ENCODE assay signal across 8 cellular contexts in genomic region chr15:67521770-67522568, GRCh38. TPM values are rescaled to one million over a fixed set of nuclear protein-coding genes. Genes with fewer than 3 reads are reported as not detected.
DNase-seq lines count a peak whose midpoint lies in the region; ATAC-seq and TF ChIP-seq lines count a peak whose summit lies in the region.

No MANE protein-coding gene starts in this region.

- H2AK5ac ChIP-seq in trophoblast cell (ENCODE audit: low read length): no peak overlapping the region

- peak overlapping the region; percentile 63 for H4K12ac ChIP-seq in trophoblast cell (ENCODE audit: low read depth, low read length)

- no peak overlapping the region for H3K23ac ChIP-seq in trophoblast cell (ENCODE audit: low read length)

- peak overlapping the region; percentile 99 for H4K8ac ChIP-seq in trophoblast cell (ENCODE audit: low read depth, low read length)

- peak overlapping the region; percentile 72 for H3K9ac ChIP-seq in trophoblast cell (ENCODE audit: low read length)

- H3K27me3 Mint-ChIP-seq in activated CD8-positive, alpha-beta T cell treated with anti-CD3 and anti-CD28 coated beads for 36 hours: no peaks in the 10 kb centered on the region
- peaks cover 2% of the 10 kb centered on the region for H3K27me3 Mint-ChIP-seq in glutamatergic neuron (ENCODE audit: unreplicated experiment)

- DNase-seq in G401 (ENCODE audit: low spot score): peak; percentile 79
- no peak for DNase-seq in activated CD8-positive, alpha-beta T cell treated with anti-CD3 and anti-CD28 coated beads for 36 hours
- DNase-seq in glutamatergic neuron: no peak
- peak; percentile 3 to 49 for DNase-seq in trophoblast cell
- DNase-seq in NCI-H1436 (lab: John Stamatoyannopoulos, UW): no peak

- peaks cover 0 to 3% of the 10 kb centered on the region in 2 experiments for H3K4me1 ChIP-seq in trophoblast cell (ENCODE audit: control insufficient read depth in 1 of 2, insufficient read depth in 2 of 2, low read length in 2 of 2)

- WGBS in trophoblast cell (ENCODE audit: extremely low coverage, insufficient coverage, insufficient read length): no CpG with 5 or more reads among the region's 23 CpGs

- H3K36me3 ChIP-seq in trophoblast cell (ENCODE audit: control insufficient read depth in 1 of 2, insufficient read depth in 2 of 2, low read length in 2 of 2): no peaks in the 10 kb centered on the region

- peak overlapping the region; percentile 96 for H3K4me3 Mint-ChIP-seq in activated CD8-positive, alpha-beta T cell treated with anti-CD3 and anti-CD28 coated beads for 36 hours
- peak overlapping the region; percentile 88 for H3K4me3 Mint-ChIP-seq in glutamatergic neuron (ENCODE audit: unreplicated experiment)

- peak overlapping the region; percentile 68 for H3K4me2 ChIP-seq in trophoblast cell (ENCODE audit: low read length)

- TF ChIP-seq EP300 in Ishikawa (IDR thresholded peaks at IDR 0.05; ENCODE audit: borderline replicate concordance): no peak

- H3K79me2 ChIP-seq in trophoblast cell (ENCODE audit: control insufficient read depth, insufficient read depth, low read length, poor library complexity): peaks cover 7% of the 10 kb centered on the region

- peaks cover 6% of the 10 kb centered on the region for H3K36me3 Mint-ChIP-seq in activated CD8-positive, alpha-beta T cell treated with anti-CD3 and anti-CD28 coated beads for 36 hours (ENCODE audit: low read depth)
- H3K36me3 Mint-ChIP-seq in glutamatergic neuron (ENCODE audit: unreplicated experiment): no peaks in the 10 kb centered on the region

- no peak overlapping the region for H2BK12ac ChIP-seq in trophoblast cell (ENCODE audit: low read length)

- intact Hi-C loops in activated CD8-positive, alpha-beta T cell treated with anti-CD3 and anti-CD28 coated beads for 36 hours (cut with micrococcal nuclease): loop anchor here (10.0 kb wide), 1 partner anchor 313 kb away; no protein-coding TSS in a partner anchor

- H3K27me3 ChIP-seq in trophoblast cell (ENCODE audit: insufficient read depth, low read length): no peaks in the 10 kb centered on the region

- CTCF ChIA-PET in activated CD8-positive, alpha-beta T cell treated with anti-CD3 and anti-CD28 coated beads for 36 hours (lab: Charles Lee): interaction anchor here (0.7 to 1.6 kb wide), 4 partner anchors 20 to 314 kb away, joined by 3 to 5 read pairs (median 4); partner anchors contain the start of gene MAP2K5

- in situ Hi-C loops in G401 (cut with HindIII; ENCODE audit: low sequenced_read_pairs): no loop called here

- peak overlapping the region; percentile 28 for H2BK120ac ChIP-seq in trophoblast cell (ENCODE audit: insufficient read depth, low read length, poor library complexity)

- peak overlapping the region; percentile 88 for H3K4me3 ChIP-seq in trophoblast cell (ENCODE audit: low read depth, low read length)

- peak overlapping the region; percentile 98 for H3K27ac Mint-ChIP-seq in activated CD8-positive, alpha-beta T cell treated with anti-CD3 and anti-CD28 coated beads for 36 hours
- H3K27ac Mint-ChIP-seq in glutamatergic neuron (ENCODE audit: unreplicated experiment): peak overlapping the region; percentile 83

- POLR2A ChIA-PET in activated CD8-positive, alpha-beta T cell treated with anti-CD3 and anti-CD28 coated beads for 36 hours (lab: Charles Lee): interaction anchor here (0.7 to 1.8 kb wide), 4 partner anchors 11 to 318 kb away, joined by 3 to 5 read pairs (median 3); partner anchors contain the start of genes RNU6-1 and SKOR1

- peak overlapping the region; percentile 49 for H2BK5ac ChIP-seq in trophoblast cell (ENCODE audit: low read depth, low read length, poor library complexity)

- no peaks in the 10 kb centered on the region for H3K9me3 Mint-ChIP-seq in activated CD8-positive, alpha-beta T cell treated with anti-CD3 and anti-CD28 coated beads for 36 hours
- peaks cover 2% of the 10 kb centered on the region for H3K9me3 Mint-ChIP-seq in glutamatergic neuron (ENCODE audit: unreplicated experiment)

- peak overlapping the region; percentile 98 for H3K18ac ChIP-seq in trophoblast cell (ENCODE audit: low read length)

- peak overlapping the region; percentile 95 for H3K14ac ChIP-seq in trophoblast cell (ENCODE audit: low read length)

- ATAC-seq in activated CD8-positive, alpha-beta T cell treated with anti-CD3 and anti-CD28 coated beads for 36 hours: no peak
- ATAC-seq in HG03432 (IDR thresholded peaks at IDR 0.05; ENCODE audit: unreplicated experiment) (no peak), HG03045 (IDR thresholded peaks at IDR 0.05; ENCODE audit: unreplicated experiment) (no peak)

- H3K79me1 ChIP-seq in trophoblast cell (ENCODE audit: low read length): peaks cover 10% of the 10 kb centered on the region

- peak overlapping the region; percentile 97 for H2AFZ ChIP-seq in trophoblast cell (ENCODE audit: insufficient read depth, low read length, poor library complexity)

- no peaks in the 10 kb centered on the region for H3K9me3 ChIP-seq in trophoblast cell (ENCODE audit: insufficient read depth, low read depth, low read length)

- peak overlapping the region; percentile 95 for H4K91ac ChIP-seq in trophoblast cell (ENCODE audit: low read depth, low read length)

- TF ChIP-seq CTCF in activated CD8-positive, alpha-beta T cell treated with anti-CD3 and anti-CD28 coated beads for 36 hours (IDR thresholded peaks at IDR 0.05): no peak
- TF ChIP-seq CTCF in glutamatergic neuron (IDR thresholded peaks at IDR 0.05; ENCODE audit: partially characterized antibody, unreplicated experiment): no peak

- peaks cover 25% of the 10 kb centered on the region for H3K4me1 Mint-ChIP-seq in activated CD8-positive, alpha-beta T cell treated with anti-CD3 and anti-CD28 coated beads for 36 hours (ENCODE audit: low read depth)
- H3K4me1 Mint-ChIP-seq in glutamatergic neuron (ENCODE audit: low read depth, unreplicated experiment): peaks cover 14% of the 10 kb centered on the region

- H3K4ac ChIP-seq in trophoblast cell (ENCODE audit: low read depth, low read length): no peak overlapping the region

- peak overlapping the region; percentile 93 for H3K27ac ChIP-seq in trophoblast cell (ENCODE audit: low read depth, low read length)

- no peak for TF ChIP-seq RAD21 in Ishikawa (IDR thresholded peaks at IDR 0.05; ENCODE audit: low read depth)

TF ChIP-seq in Ishikawa, 13 proteins besides CTCF, POLR2A, EP300 and RAD21:
- TF ChIP-seq, protein P1, sequence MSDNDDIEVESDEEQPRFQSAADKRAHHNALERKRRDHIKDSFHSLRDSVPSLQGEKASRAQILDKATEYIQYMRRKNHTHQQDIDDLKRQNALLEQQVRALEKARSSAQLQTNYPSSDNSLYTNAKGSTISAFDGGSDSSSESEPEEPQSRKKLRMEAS (IDR thresholded peaks at IDR 0.05): no peak; the same call in 1 of the 2 replicates
- TF ChIP-seq TEAD4 (IDR thresholded peaks at IDR 0.05) (no peak), ZBTB7A (IDR thresholded peaks at IDR 0.05; ENCODE audit: low read depth) (peak; percentile 93), EGR1 (IDR thresholded peaks at IDR 0.05) (no peak), CREB1 (IDR thresholded peaks at IDR 0.05; ENCODE audit: low read depth) (no peak), TAF1 (IDR thresholded peaks at IDR 0.05; ENCODE audit: low read depth) (no peak), YY1 (IDR thresholded peaks at IDR 0.05; ENCODE audit: low read depth) (no peak), NFIC (IDR thresholded peaks at IDR 0.05) (no peak), CEBPB (IDR thresholded peaks at IDR 0.05) (peak; percentile 69; the same call in 1 of the 2 replicates)
- TF ChIP-seq, protein P2, sequence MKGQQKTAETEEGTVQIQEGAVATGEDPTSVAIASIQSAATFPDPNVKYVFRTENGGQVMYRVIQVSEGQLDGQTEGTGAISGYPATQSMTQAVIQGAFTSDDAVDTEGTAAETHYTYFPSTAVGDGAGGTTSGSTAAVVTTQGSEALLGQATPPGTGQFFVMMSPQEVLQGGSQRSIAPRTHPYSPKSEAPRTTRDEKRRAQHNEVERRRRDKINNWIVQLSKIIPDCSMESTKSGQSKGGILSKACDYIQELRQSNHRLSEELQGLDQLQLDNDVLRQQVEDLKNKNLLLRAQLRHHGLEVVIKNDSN (IDR thresholded peaks at IDR 0.05): no peak
TF ChIP-seq in Ishikawa: peak in this region for 2.

RNA-seq across cellular contexts. Expression of gene C15orf61, which starts 1.0 kb away (rescaled TPM):
- 18.5 and 19.9 TPM in 2 replicates for total RNA-seq in G401 (2014; rRNA removed; shearing (Covaris generic))
- total RNA-seq in activated CD8-positive, alpha-beta T cell treated with anti-CD3 and anti-CD28 coated beads for 36 hours: 1 to 10 TPM; 7.5 to 7.8 TPM
- 7.5 TPM for total RNA-seq in glutamatergic neuron (ENCODE audit: unreplicated experiment)
- 3.0 and 4.2 TPM in 2 replicates for polyA plus RNA-seq in trophoblast cell (2013)

RNA-seq across cellular contexts. Expression of gene MAP2K5, which starts 20.5 kb away (rescaled TPM):
- 32.1 and 46.6 TPM in 2 replicates for total RNA-seq in G401 (2014; rRNA removed; shearing (Covaris generic))
- total RNA-seq in activated CD8-positive, alpha-beta T cell treated with anti-CD3 and anti-CD28 coated beads for 36 hours: 10 to 100 TPM; 19.0 to 21.1 TPM
- 29.0 TPM for total RNA-seq in glutamatergic neuron (ENCODE audit: unreplicated experiment)
- polyA plus RNA-seq in trophoblast cell (2013): 9.7 and 10.7 TPM in 2 replicates

Comparison
In these comparisons a context has a peak if more than half of its experiments do, and no peak if none do; other contexts are left out.
1. DNase-seq: peak in G401 (single experiment) and trophoblast cell (2 of 2); none in activated CD8-positive, alpha-beta T cell treated with anti-CD3 and anti-CD28 coated beads for 36 hours (single experiment), glutamatergic neuron (single experiment) and NCI-H1436 (single experiment).